Comparison of ENCODE assay signal across 14 cellular contexts in genomic region chr13:60135344-60135743, GRCh38.
"Had no signal": no experiment of that assay in that cellular context is flagged by ENCODE, and none has a peak within 500 bp of the region (broad histone marks: within the 10 kb centered on the region; RNA-seq: fewer than 3 reads in every experiment).

No MANE protein-coding gene starts in this region.

- ATAC-seq: activated naive CD8-positive, alpha-beta T cell treated with anti-CD3 and anti-CD28 coated beads, Interleukin-2, amount 50 U/mL, for 24 hours; sciatic nerve had no signal

- H3K4me3 ChIP-seq: esophagus squamous epithelium, spleen, suprapubic skin had no signal

- H3K4me3 Mint-ChIP-seq: activated naive CD8-positive, alpha-beta T cell treated with anti-CD3 and anti-CD28 coated beads, Interleukin-2, amount 50 U/mL, for 24 hours; stimulated activated naive CD8-positive, alpha-beta T cell treated with anti-CD3 and anti-CD28 coated beads, Interleukin-15, Interleukin-2, amounts not matched to agents 100 ng/mL and 50 ng/mL, for 24 hours had no signal

- DNase-seq: activated CD4-positive, CD25-positive, alpha-beta regulatory T cell treated with anti-CD3 and anti-CD28 coated beads, Interleukin-2, amount 50 U/mL, for 72 hours; activated naive CD4-positive, alpha-beta T cell treated with Interleukin-2 at 50 U/mL for 16 hours; activated naive CD8-positive, alpha-beta T cell treated with anti-CD3 and anti-CD28 coated beads, Interleukin-2, amount 50 U/mL, for 24 hours; activated T-cell treated with anti-CD3 and anti-CD28 coated beads for 4 hours; esophagus squamous epithelium; foreskin fibroblast; midbrain; spleen; trophoblast cell had no signal

- H3K4me1 ChIP-seq: esophagus squamous epithelium, spleen, suprapubic skin had no signal

- FAIRE-seq: astrocyte, colon had no signal

- H3K36me3 ChIP-seq: esophagus squamous epithelium, spleen, suprapubic skin had no signal

- H3K27me3 Mint-ChIP-seq: stimulated activated naive CD8-positive, alpha-beta T cell treated with anti-CD3 and anti-CD28 coated beads, Interleukin-15, Interleukin-2, amounts not matched to agents 100 ng/mL and 50 ng/mL, for 24 hours had no signal

- H3K27ac ChIP-seq: esophagus squamous epithelium, spleen, suprapubic skin had no signal

- H3K27me3 ChIP-seq: esophagus squamous epithelium, spleen, suprapubic skin had no signal

- H3K9me3 ChIP-seq: esophagus squamous epithelium, spleen, suprapubic skin had no signal

- H3K27ac Mint-ChIP-seq: activated naive CD8-positive, alpha-beta T cell treated with anti-CD3 and anti-CD28 coated beads, Interleukin-2, amount 50 U/mL, for 24 hours; stimulated activated naive CD8-positive, alpha-beta T cell treated with anti-CD3 and anti-CD28 coated beads, Interleukin-15, Interleukin-2, amounts not matched to agents 100 ng/mL and 50 ng/mL, for 24 hours had no signal

- H3K9me3 Mint-ChIP-seq: activated naive CD8-positive, alpha-beta T cell treated with anti-CD3 and anti-CD28 coated beads, Interleukin-2, amount 50 U/mL, for 24 hours; stimulated activated naive CD8-positive, alpha-beta T cell treated with anti-CD3 and anti-CD28 coated beads, Interleukin-15, Interleukin-2, amounts not matched to agents 100 ng/mL and 50 ng/mL, for 24 hours had no signal
